In the genomic region with DNA sequence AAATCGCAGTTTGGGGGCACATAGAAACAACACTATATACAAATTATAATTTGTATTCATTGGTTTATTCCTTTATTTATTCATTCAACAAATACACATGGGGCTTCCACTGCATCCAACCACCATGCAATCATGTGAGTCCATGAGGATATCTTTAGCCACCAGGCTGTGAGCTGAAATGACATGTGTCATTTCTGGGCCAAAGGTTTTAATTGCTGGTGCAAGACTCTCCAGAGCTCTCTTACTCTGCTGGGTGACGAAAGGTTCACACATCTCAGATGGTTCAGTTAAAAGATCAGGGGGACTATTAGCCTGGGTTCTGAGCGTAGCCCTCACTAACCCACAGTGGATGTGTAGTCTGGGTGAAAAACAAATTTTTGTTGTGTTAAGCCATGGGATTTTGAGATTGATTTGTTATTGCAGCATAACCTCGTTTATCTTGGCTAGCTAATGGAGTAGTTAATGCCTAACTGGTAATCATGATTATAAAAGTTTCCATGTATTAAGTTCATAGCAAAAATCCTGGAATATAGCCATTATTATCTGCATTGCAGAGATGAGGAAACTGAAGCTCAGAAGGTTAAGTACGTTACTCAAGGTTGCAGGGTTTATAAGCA, we compare ENCODE assay signal across 27 cellular contexts.
"Had no signal": no experiment of that assay in that cellular context is flagged by ENCODE, and none has a peak within 500 bp of the region (broad histone marks: within the 10 kb centered on the region; RNA-seq: fewer than 3 reads in every experiment).

No MANE protein-coding gene starts in this region.

- H3K27ac ChIP-seq: adrenal gland, breast epithelium, Peyer's patch, RWPE1, SJSA1 had no signal

- H3K36me3 Mint-ChIP-seq: activated naive CD8-positive, alpha-beta T cell treated with anti-CD3 and anti-CD28 coated beads, Interleukin-2, amount 10 ng/mL, durations not matched to agents 7 days and 5 days; WTC11 had no signal

- H3K4me3 Mint-ChIP-seq: activated CD8-positive, alpha-beta T cell treated with anti-CD3 and anti-CD28 coated beads, Interleukin-2, amount 10 ng/mL, durations not matched to agents 7 days and 5 days; activated naive CD8-positive, alpha-beta T cell treated with anti-CD3 and anti-CD28 coated beads, Interleukin-2, amount 10 ng/mL, durations not matched to agents 7 days and 5 days; T-helper 1 cell treated with Interleukin-12 subunit alpha and Interleukin-12 subunit beta and Interleukin-4 antibody, amounts not matched to agents 30 μg/mL and 1 μg/mL, for 36 hours; WTC11 had no signal

- DNase-seq: activated CD4-positive, alpha-beta T cell treated with anti-CD3 and anti-CD28 coated beads for 48 hours; activated CD4-positive, alpha-beta T cell treated with anti-CD3 and anti-CD28 coated beads, Interleukin-2, amount 50 U/mL, for 4 hours; activated CD4-positive, CD25-positive, alpha-beta regulatory T cell treated with anti-CD3 and anti-CD28 coated beads, Interleukin-2, amount 50 U/mL, for 72 hours; activated CD8-positive, alpha-beta memory T cell treated with anti-CD3 and anti-CD28 coated beads, Interleukin-2, amount 50 U/mL, for 48 hours; activated CD8-positive, alpha-beta T cell treated with anti-CD3 and anti-CD28 coated beads, Interleukin-2, amount 10 ng/mL, durations not matched to agents 7 days and 5 days; activated naive CD4-positive, alpha-beta T cell treated with anti-CD3 and anti-CD28 coated beads, Interleukin-2, amount 50 U/mL, for 16 hours; activated naive CD8-positive, alpha-beta T cell treated with anti-CD3 and anti-CD28 coated beads, Interleukin-2, amount 10 ng/mL, durations not matched to agents 7 days and 5 days; activated T-cell treated with anti-CD3 and anti-CD28 coated beads, Interleukin-2, amount 50 U/mL, for 1 hour; adrenal gland; anterior cingulate cortex; caudate nucleus; Kasumi-1; KBM-7; NCI-H1048; NCI-H2107; NCI-H2171 treated with DMSO at 0.1 percent for 48 hours; NCI-H226; NCI-H526; NCI-H82; Peyer's patch; SHP77 had no signal

- ATAC-seq: activated CD8-positive, alpha-beta T cell treated with anti-CD3 and anti-CD28 coated beads, Interleukin-2, amount 10 ng/mL, durations not matched to agents 7 days and 5 days; SK-N-SH treated with all-trans-retinoic acid at 6 μM for 48 hours; WTC11 had no signal

- H3K36me3 ChIP-seq: adrenal gland, breast epithelium, Peyer's patch, SJSA1 had no signal

- H3K27me3 ChIP-seq: adrenal gland, breast epithelium, Peyer's patch, SJSA1 had no signal

- H3K27ac Mint-ChIP-seq: activated CD8-positive, alpha-beta T cell treated with anti-CD3 and anti-CD28 coated beads, Interleukin-2, amount 10 ng/mL, durations not matched to agents 7 days and 5 days; activated naive CD8-positive, alpha-beta T cell treated with anti-CD3 and anti-CD28 coated beads, Interleukin-2, amount 10 ng/mL, durations not matched to agents 7 days and 5 days; T-helper 1 cell treated with Interleukin-12 subunit alpha and Interleukin-12 subunit beta and Interleukin-4 antibody, amounts not matched to agents 30 μg/mL and 1 μg/mL, for 36 hours; WTC11 had no signal

- H3K27me3 Mint-ChIP-seq: activated naive CD8-positive, alpha-beta T cell treated with anti-CD3 and anti-CD28 coated beads, Interleukin-2, amount 10 ng/mL, durations not matched to agents 7 days and 5 days had no signal

- H3K4me1 Mint-ChIP-seq: activated naive CD8-positive, alpha-beta T cell treated with anti-CD3 and anti-CD28 coated beads, Interleukin-2, amount 10 ng/mL, durations not matched to agents 7 days and 5 days had no signal

- H3K4me1 ChIP-seq: adrenal gland, breast epithelium, Peyer's patch, SJSA1 had no signal

- H3K4me3 ChIP-seq: adrenal gland, breast epithelium, Peyer's patch, SJSA1 had no signal

- H3K9me3 ChIP-seq: adrenal gland, breast epithelium, Peyer's patch, SJSA1 had no signal
